9 cellular contexts compared by ENCODE assay signal in the genomic region with DNA sequence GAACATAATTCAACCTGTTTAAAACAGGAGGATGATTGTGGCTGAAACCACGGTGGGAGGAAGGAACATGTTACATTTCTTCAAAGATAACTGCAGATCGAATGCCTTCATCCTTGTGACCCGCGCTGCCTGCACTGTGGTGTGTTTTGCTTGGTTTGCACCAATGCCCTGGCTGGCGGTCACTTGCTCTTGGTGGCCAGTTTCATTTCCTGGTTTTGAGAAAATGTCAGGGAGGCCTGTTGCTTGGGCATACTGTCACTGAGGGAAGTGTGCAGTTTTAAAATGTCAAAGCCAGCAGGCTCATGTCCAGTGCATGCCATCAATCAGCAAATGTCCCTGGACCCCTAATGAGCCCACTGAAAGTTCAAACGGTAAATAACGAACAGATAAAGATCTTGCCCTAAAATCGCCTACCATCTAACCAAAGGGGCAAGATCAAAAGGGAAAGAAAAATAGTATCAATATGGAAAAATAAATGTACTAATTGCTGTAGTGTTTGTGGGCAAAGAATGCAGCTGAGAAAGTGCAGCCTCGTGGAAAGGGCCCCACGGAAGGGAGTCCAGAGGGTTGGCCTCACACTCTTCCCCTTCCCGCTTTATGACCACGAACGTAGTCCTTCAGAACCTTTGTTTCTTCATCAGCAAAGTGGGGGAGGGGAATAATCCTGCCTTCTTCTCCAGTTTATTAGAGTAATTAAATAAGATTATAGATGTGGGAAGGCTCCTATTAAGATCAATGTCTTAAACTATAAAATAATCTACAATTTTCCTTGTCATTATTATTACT. TPM values are rescaled to one million over a fixed set of nuclear protein-coding genes. Genes with fewer than 3 reads are reported as not detected.
A peak's percentile ranks its signal among the peaks of the same experiment; 100 is the strongest.
DNase-seq lines count a peak whose midpoint lies in the region; ATAC-seq and TF ChIP-seq lines count a peak whose summit lies in the region.
"Had no signal": no experiment of that assay in that cellular context is flagged by ENCODE, and none has a peak within 500 bp of the region (broad histone marks: within the 10 kb centered on the region; RNA-seq: fewer than 3 reads in every experiment).

No MANE protein-coding gene starts in this region.

- peak overlapping the region; percentile 19; the same call in 1 of the 2 replicates for H3K9ac ChIP-seq in OCI-LY3 (ENCODE audit: low read length)

- peak overlapping the region; percentile 78 for H3K4me2 ChIP-seq in OCI-LY3 (ENCODE audit: low read length)

- H2AFZ ChIP-seq in OCI-LY3 (ENCODE audit: low read depth, low read length): no peak overlapping the region

- H4K20me1 ChIP-seq in OCI-LY3 (ENCODE audit: insufficient read depth, low read length): peaks cover 4% of the 10 kb centered on the region; the same call in 1 of the 2 replicates

- H3K9me3 ChIP-seq in OCI-LY3 (ENCODE audit: insufficient read depth, low read length) (no peaks in the 10 kb centered on the region), lung (ENCODE audit: control insufficient read depth in 2 of 2, insufficient read depth in 1 of 2, low read length in 1 of 2) (no peaks in the 10 kb centered on the region)
- H3K9me3 ChIP-seq: ascending aorta had no signal

- WGBS in lung, 2 donors: 30 to 50% methylated on average over 13 of the region's 13 CpGs

- H3K27me3 ChIP-seq in OCI-LY3 (ENCODE audit: low read depth, low read length) (no peaks in the 10 kb centered on the region), lung (ENCODE audit: control insufficient read depth, insufficient read depth) (no peaks in the 10 kb centered on the region)
- H3K27me3 ChIP-seq: ascending aorta had no signal

- DNase-seq in lung (ENCODE audit: low spot score) (no peak), cortex of kidney (lab: John Stamatoyannopoulos, UW) (no peak), SHP77 (lab: John Stamatoyannopoulos, UW) (no peak), NCI-H510A (lab: John Stamatoyannopoulos, UW) (no peak), NCI-H2081 treated with DMSO at 0.1 percent for 48 hours (lab: John Stamatoyannopoulos, UW) (no peak)

- H3K79me2 ChIP-seq in OCI-LY3 (ENCODE audit: low read length): peaks cover 12% of the 10 kb centered on the region

- H3K27ac ChIP-seq in OCI-LY3 (ENCODE audit: low read length): no peak overlapping the region
- peak overlapping the region in 1 of 2 donors; percentile 44 for H3K27ac ChIP-seq in lung (ENCODE audit: low read depth in 1 of 2, low read length in 1 of 2)
- H3K27ac ChIP-seq: ascending aorta had no signal

- peak overlapping the region; percentile 46 for H3K4me3 ChIP-seq in OCI-LY3 (ENCODE audit: low read length)
- H3K4me3 ChIP-seq in lung: no peak overlapping the region
- H3K4me3 ChIP-seq: ascending aorta had no signal

- peaks cover 48% of the 10 kb centered on the region for H3K4me1 ChIP-seq in OCI-LY3 (ENCODE audit: low read length)
- peaks cover 17 to 24% of the 10 kb centered on the region in 2 donors for H3K4me1 ChIP-seq in lung (ENCODE audit: control insufficient read depth in 2 of 2, insufficient read depth in 2 of 2, low read length in 2 of 2)
- H3K4me1 ChIP-seq: ascending aorta had no signal

- TF ChIP-seq CTCF in OCI-LY3 (IDR thresholded peaks at IDR 0.05; ENCODE audit: low read depth, low read length) (no peak), lung (IDR thresholded peaks at IDR 0.05; ENCODE audit: control extremely low read depth, extremely low read depth) (no peak)

- H3K36me3 ChIP-seq in OCI-LY3 (replicated peaks; ENCODE audit: low read depth, low read length) (peaks cover 3% of the 10 kb centered on the region), lung (ENCODE audit: control insufficient read depth in 2 of 2, insufficient read depth in 2 of 2, low read length in 2 of 2) (no peaks in the 10 kb centered on the region)
- H3K36me3 ChIP-seq: ascending aorta had no signal

- peak; percentile 36 for ATAC-seq in GM18498 (IDR thresholded peaks at IDR 0.05; ENCODE audit: unreplicated experiment)
- peak; percentile 13 for ATAC-seq in HG02610 (IDR thresholded peaks at IDR 0.05; ENCODE audit: unreplicated experiment)
- ATAC-seq in lung (ENCODE audit: insufficient read depth, low FRiP score): peak; percentile 71

RNA-seq across cellular contexts. Expression of a gene that starts 40.8 kb away (rescaled TPM):
- 10 to 100 TPM; 41.6 to 59.2 TPM for total RNA-seq in lung
- polyA plus RNA-seq in lung: 10 to 100 TPM; 19.4 to 26.4 TPM

Comparison
In these comparisons a context has a peak if more than half of its experiments do, and no peak if none do; other contexts are left out.
1. ATAC-seq: peak in every context shown above with its lines; median percentile 71 in lung; 36 in GM18498; 13 in HG02610.